8 cellular contexts compared by ENCODE assay signal in genomic region chr20:49276201-49276894, GRCh38. TPM values are rescaled to one million over a fixed set of nuclear protein-coding genes. Genes with fewer than 3 reads are reported as not detected.
DNase-seq lines count a peak whose midpoint lies in the region; ATAC-seq and TF ChIP-seq lines count a peak whose summit lies in the region.

No MANE protein-coding gene starts in this region.

- H3K4me1 ChIP-seq in SJSA1 (replicated peaks): peaks cover 30% of the 10 kb centered on the region
- peaks cover 28 to 66% of the 10 kb centered on the region in 2 donors for H3K4me1 ChIP-seq in left lung

- DNase-seq in Caki2 (ENCODE audit: low read depth) (peak; percentile 82), KG1 (lab: John Stamatoyannopoulos, UW) (peak; percentile 51), SJSA1 (ENCODE audit: low read depth in 1 of 2, low spot score in 2 of 2) (peak; percentile 52 to 72), astrocyte of the hippocampus (ENCODE audit: low read depth, low spot score) (peak; percentile 78), left lung (no peak)
- DNase-seq in stimulated activated CD8-positive, alpha-beta memory T cell treated with anti-CD3 and anti-CD28 coated beads, Interleukin-4, amount 100 ng/mL, for 24 hours (ENCODE audit: low read depth): peak; percentile 33

- in situ Hi-C loops in Caki2 (cut with HindIII; ENCODE audit: low pct_unique_long_range_greater_than_20kb, low sequenced_read_pairs): no loop called here

- H3K36me3 ChIP-seq in SJSA1: peaks cover 77% of the 10 kb centered on the region
- peaks cover 9 to 66% of the 10 kb centered on the region in 2 donors for H3K36me3 ChIP-seq in left lung

- H3K4me3 ChIP-seq in SJSA1 (peak overlapping the region; percentile 53), left lung (peak overlapping the region; percentile 80 to 83)

- ATAC-seq in left lung (peak; percentile 6), HG03571 (IDR thresholded peaks at IDR 0.05; ENCODE audit: unreplicated experiment) (no peak), GM18858 (IDR thresholded peaks at IDR 0.05; ENCODE audit: unreplicated experiment) (no peak)

- TF ChIP-seq CTCF in left lung (IDR thresholded peaks at IDR 0.05): no peak

- H3K27ac ChIP-seq in SJSA1: peak overlapping the region; percentile 91
- H3K27ac ChIP-seq in left lung: peak overlapping the region; percentile 96 to 97

- H3K27me3 ChIP-seq in SJSA1 (replicated peaks): no peaks in the 10 kb centered on the region
- no peaks in the 10 kb centered on the region for H3K27me3 ChIP-seq in left lung

- intact Hi-C loops in left lung (cut with DNase I): no loop called here

- H3K9me3 ChIP-seq in SJSA1 (replicated peaks) (peaks cover 17% of the 10 kb centered on the region), left lung (peaks cover 3 to 10% of the 10 kb centered on the region in 2 donors)

RNA-seq across cellular contexts. Expression of gene ZNFX1, which starts 1.5 kb away (rescaled TPM):
- total RNA-seq in Caki2 (2014; rRNA removed; shearing (Covaris generic); ENCODE audit: low replicate concordance): 13.3 and 13.4 TPM in 2 replicates
- 21.1 and 32.8 TPM in 2 replicates for total RNA-seq in SJSA1 (2014; rRNA removed; shearing (Covaris generic))
- 10 to 100 TPM; 39.6 to 41.0 TPM for total RNA-seq in left lung

RNA-seq across cellular contexts. Expression of gene DDX27, which starts 57.1 kb away (rescaled TPM):
- total RNA-seq in Caki2 (2014; rRNA removed; shearing (Covaris generic); ENCODE audit: low replicate concordance): 59.1 and 70.2 TPM in 2 replicates
- 36.5 and 43.7 TPM in 2 replicates for total RNA-seq in SJSA1 (2014; rRNA removed; shearing (Covaris generic))
- total RNA-seq in left lung: 10 to 100 TPM; 21.8 to 22.2 TPM

Comparison
In these comparisons a context has a peak if more than half of its experiments do, and no peak if none do; other contexts are left out.
1. DNase-seq: peak in Caki2 (single experiment), KG1 (single experiment), SJSA1 (2 of 2), astrocyte of the hippocampus (single experiment) and stimulated activated CD8-positive, alpha-beta memory T cell treated with anti-CD3 and anti-CD28 coated beads, Interleukin-4, amount 100 ng/mL, for 24 hours (single experiment); none in left lung (0 of 2).